Comparison of ENCODE assay signal across 9 cellular contexts in genomic region chr5:120803282-120803681, GRCh38.
DNase-seq lines count a peak whose midpoint lies in the region; ATAC-seq and TF ChIP-seq lines count a peak whose summit lies in the region.
"Had no signal": no experiment of that assay in that cellular context is flagged by ENCODE, and none has a peak within 500 bp of the region (broad histone marks: within the 10 kb centered on the region; RNA-seq: fewer than 3 reads in every experiment).

No MANE protein-coding gene starts in this region.

- H2AK5ac ChIP-seq in mesendoderm (ENCODE audit: low read length) = no peak overlapping the region

- H3K23ac ChIP-seq in mesendoderm (ENCODE audit: low read length) = no peak overlapping the region

- H2BK120ac ChIP-seq in mesendoderm (ENCODE audit: low read depth, low read length) = no peak overlapping the region

- H3K56ac ChIP-seq in mesendoderm (ENCODE audit: low read length) = no peak overlapping the region

- TF ChIP-seq POLR2A in body of pancreas (IDR thresholded peaks at IDR 0.05) = no peak
- no peak for TF ChIP-seq POLR2A in erythroblast (IDR thresholded peaks at IDR 0.05; ENCODE audit: low read length)

- no peaks in the 10 kb centered on the region for H3K79me1 ChIP-seq in mesendoderm (ENCODE audit: low read length)

- H2BK15ac ChIP-seq in mesendoderm (replicated peaks; ENCODE audit: low read depth) = no peak overlapping the region

- H3K4me1 ChIP-seq in body of pancreas (no peaks in the 10 kb centered on the region), mesendoderm (ENCODE audit: control insufficient read depth, low read depth, low read length) (no peaks in the 10 kb centered on the region)

- DNase-seq in DMS53 treated with DMSO at 0.1 percent for 48 hours (lab: John Stamatoyannopoulos, UW; ENCODE audit: unreplicated experiment) (peak; percentile 27), MV-4-11 (lab: John Stamatoyannopoulos, UW) (peak; percentile 1), body of pancreas (no peak), mesendoderm (peak; percentile 11), NCI-H2196 treated with DMSO at 0.1 percent for 48 hours (lab: John Stamatoyannopoulos, UW; ENCODE audit: unreplicated experiment) (no peak), erythroblast (lab: John Stamatoyannopoulos, UW) (no peak)
- DNase-seq: stimulated activated naive CD4-positive, alpha-beta T cell had no signal

- WGBS in body of pancreas, 2 donors = 6 to 7% methylated on average over 1 of the region's 1 CpG
- no CpG with 5 or more reads among the region's 1 CpG for WGBS in mesendoderm (ENCODE audit: extremely low coverage, insufficient coverage, low lambda C conversion rate)

- no peaks in the 10 kb centered on the region for H3K9me3 ChIP-seq in body of pancreas

- no peak overlapping the region for H4K8ac ChIP-seq in mesendoderm (ENCODE audit: low read depth, low read length)

- peak in 4 of 7 experiments; percentile 8 to 23 (median 18) for TF ChIP-seq CTCF in body of pancreas (IDR thresholded peaks at IDR 0.05)

- intact Hi-C loops in body of pancreas (cut with DNase I) = no loop called here

- no peaks in the 10 kb centered on the region for H3K27me3 ChIP-seq in body of pancreas
- H3K27me3 ChIP-seq in mesendoderm (ENCODE audit: insufficient read depth, low read length, poor library complexity) = no peaks in the 10 kb centered on the region

- no peak overlapping the region for H2BK5ac ChIP-seq in mesendoderm (ENCODE audit: low read length)

- H3K4ac ChIP-seq in mesendoderm (ENCODE audit: low read depth, low read length) = no peak overlapping the region

- H3K27ac ChIP-seq in body of pancreas (no peak overlapping the region), mesendoderm (ENCODE audit: low read depth, low read length) (no peak overlapping the region)

- H3K9ac ChIP-seq in mesendoderm (ENCODE audit: low read length) = no peak overlapping the region

- H3K36me3 ChIP-seq in body of pancreas (replicated peaks in 1 of 2; ENCODE audit: insufficient read depth in 1 of 2, low read depth in 2 of 2) (no peaks in the 10 kb centered on the region), mesendoderm (ENCODE audit: control insufficient read depth, insufficient read depth, low read length) (no peaks in the 10 kb centered on the region)

- H3K4me3 ChIP-seq in body of pancreas = no peak overlapping the region
- no peak overlapping the region for H3K4me3 ChIP-seq in mesendoderm (ENCODE audit: low read length)

- H3K79me2 ChIP-seq in mesendoderm (ENCODE audit: control insufficient read depth, insufficient read depth, low read length) = no peaks in the 10 kb centered on the region

- no peak overlapping the region for H3K4me2 ChIP-seq in mesendoderm (ENCODE audit: low read length)

- no peak overlapping the region for H3K18ac ChIP-seq in mesendoderm (ENCODE audit: low read length)

- no peak overlapping the region for H4K5ac ChIP-seq in mesendoderm (ENCODE audit: low read length)

- ATAC-seq in body of pancreas = no peak
- ATAC-seq in HG03108 (IDR thresholded peaks at IDR 0.05; ENCODE audit: unreplicated experiment) = no peak
- no peak for ATAC-seq in HG02678 (IDR thresholded peaks at IDR 0.05; ENCODE audit: unreplicated experiment)

Comparison
In these comparisons a context has a peak if more than half of its experiments do, and no peak if none do; other contexts are left out.
1. DNase-seq: peak in DMS53 treated with DMSO at 0.1 percent for 48 hours (single experiment), MV-4-11 (single experiment) and mesendoderm (single experiment); none in body of pancreas (0 of 4), NCI-H2196 treated with DMSO at 0.1 percent for 48 hours (single experiment) and erythroblast (0 of 2).